24 cellular contexts compared by ENCODE assay signal in the genomic region with DNA sequence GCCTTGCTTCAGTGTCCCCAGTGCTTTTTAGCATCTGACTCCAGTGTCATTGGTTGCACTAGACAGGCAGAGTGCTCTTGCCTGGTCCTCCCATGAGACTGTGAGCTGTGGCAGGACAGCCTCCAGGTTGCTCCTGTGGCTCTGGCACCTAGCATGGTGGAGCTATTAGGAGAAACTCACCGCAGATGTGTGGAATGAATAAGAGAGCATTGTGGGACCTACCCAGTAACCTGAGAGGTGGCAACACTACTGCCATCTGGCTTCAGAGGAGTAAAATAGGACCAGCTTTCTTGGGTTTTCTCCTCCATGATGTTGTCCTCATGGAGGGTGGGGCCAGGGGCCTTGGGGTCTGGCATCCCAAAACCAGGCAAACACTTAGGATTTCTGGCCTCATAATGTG.
DNase-seq lines count a peak whose midpoint lies in the region; ATAC-seq and TF ChIP-seq lines count a peak whose summit lies in the region.
"Had no signal": no experiment of that assay in that cellular context is flagged by ENCODE, and none has a peak within 500 bp of the region (broad histone marks: within the 10 kb centered on the region; RNA-seq: fewer than 3 reads in every experiment).

No MANE protein-coding gene starts in this region.

- H3K4me1 Mint-ChIP-seq in T-helper 17 cell, result peaks cover 2% of the 10 kb centered on the region
- H3K4me1 Mint-ChIP-seq in activated CD4-positive, alpha-beta memory T cell treated with anti-CD3 and anti-CD28 coated beads, Interleukin-2, amount 10 ng/mL, durations not matched to agents 7 days and 5 days, result no peaks in the 10 kb centered on the region
- H3K4me1 Mint-ChIP-seq: activated naive CD8-positive, alpha-beta T cell treated with anti-CD3 and anti-CD28 coated beads, Interleukin-2, amount 10 ng/mL, durations not matched to agents 7 days and 5 days; CD14-positive monocyte; stimulated activated naive B cell treated with anti-CD40 and anti-IgM and Interleukin-4, amounts not matched to agents 10 μg/mL and 1 μg/mL and 100 μg/mL, for 72 hours had no signal

- ATAC-seq in GM18498 (IDR thresholded peaks at IDR 0.05; ENCODE audit: unreplicated experiment), result no peak
- no peak for ATAC-seq in T-helper 17 cell
- ATAC-seq: esophagus mucosa; stimulated activated naive B cell treated with anti-CD40 and anti-IgM and Interleukin-4, amounts not matched to agents 10 μg/mL and 1 μg/mL and 100 μg/mL, for 72 hours had no signal

- no peaks in the 10 kb centered on the region for H3K9me3 ChIP-seq in T-helper 17 cell (ENCODE audit: control insufficient read depth, low read length, poor library complexity, severe bottlenecking)
- H3K9me3 ChIP-seq: SJSA1 had no signal

- CTCF ChIA-PET in activated CD4-positive, alpha-beta memory T cell treated with anti-CD3 and anti-CD28 coated beads, Interleukin-2, amount 10 ng/mL, durations not matched to agents 7 days and 5 days (lab: Charles Lee), result no interaction called here

- H3K36me3 Mint-ChIP-seq in T-helper 17 cell (ENCODE audit: low read depth), result no peaks in the 10 kb centered on the region
- H3K36me3 Mint-ChIP-seq in activated CD4-positive, alpha-beta memory T cell treated with anti-CD3 and anti-CD28 coated beads, Interleukin-2, amount 10 ng/mL, durations not matched to agents 7 days and 5 days (ENCODE audit: low read depth), result no peaks in the 10 kb centered on the region
- H3K36me3 Mint-ChIP-seq: activated naive CD8-positive, alpha-beta T cell treated with anti-CD3 and anti-CD28 coated beads, Interleukin-2, amount 10 ng/mL, durations not matched to agents 7 days and 5 days; CD14-positive monocyte; stimulated activated naive B cell treated with anti-CD40 and anti-IgM and Interleukin-4, amounts not matched to agents 10 μg/mL and 1 μg/mL and 100 μg/mL, for 72 hours had no signal

- no peak overlapping the region for H3K27ac Mint-ChIP-seq in T-helper 17 cell
- no peak overlapping the region for H3K27ac Mint-ChIP-seq in activated CD4-positive, alpha-beta memory T cell treated with anti-CD3 and anti-CD28 coated beads, Interleukin-2, amount 10 ng/mL, durations not matched to agents 7 days and 5 days
- H3K27ac Mint-ChIP-seq: activated naive CD8-positive, alpha-beta T cell treated with anti-CD3 and anti-CD28 coated beads, Interleukin-2, amount 10 ng/mL, durations not matched to agents 7 days and 5 days; activated T-helper 2 cell treated with anti-CD3 and anti-CD28 coated beads, Interferon-gamma antibody, Interleukin-2, Interleukin-4, amounts not matched to agents 10 μg/mL and 5 μg/mL and 100 μg/mL, durations not matched to agents 14 hours and 24 hours and 36 hours; CD14-positive monocyte; stimulated activated naive B cell treated with anti-CD40 and anti-IgM and Interleukin-4, amounts not matched to agents 10 μg/mL and 1 μg/mL and 100 μg/mL, for 72 hours; T-helper 1 cell treated with Interleukin-12 subunit alpha and Interleukin-12 subunit beta and Interleukin-4 antibody, amounts not matched to agents 30 μg/mL and 1 μg/mL, for 36 hours had no signal

- no peaks in the 10 kb centered on the region for H3K9me3 Mint-ChIP-seq in activated CD4-positive, alpha-beta memory T cell treated with anti-CD3 and anti-CD28 coated beads, Interleukin-2, amount 10 ng/mL, durations not matched to agents 7 days and 5 days
- H3K9me3 Mint-ChIP-seq: activated naive CD8-positive, alpha-beta T cell treated with anti-CD3 and anti-CD28 coated beads, Interleukin-2, amount 10 ng/mL, durations not matched to agents 7 days and 5 days; activated T-helper 2 cell treated with anti-CD3 and anti-CD28 coated beads, Interferon-gamma antibody, Interleukin-2, Interleukin-4, amounts not matched to agents 10 μg/mL and 5 μg/mL and 100 μg/mL, durations not matched to agents 14 hours and 24 hours and 36 hours; stimulated activated naive B cell treated with anti-CD40 and anti-IgM and Interleukin-4, amounts not matched to agents 10 μg/mL and 1 μg/mL and 100 μg/mL, for 72 hours; T-helper 1 cell treated with Interleukin-12 subunit alpha and Interleukin-12 subunit beta and Interleukin-4 antibody, amounts not matched to agents 30 μg/mL and 1 μg/mL, for 36 hours had no signal

- POLR2A ChIA-PET in activated CD4-positive, alpha-beta memory T cell treated with anti-CD3 and anti-CD28 coated beads, Interleukin-2, amount 10 ng/mL, durations not matched to agents 7 days and 5 days (lab: Charles Lee), result no interaction called here

- H3K4me3 Mint-ChIP-seq in T-helper 17 cell, result no peak overlapping the region
- H3K4me3 Mint-ChIP-seq in activated CD4-positive, alpha-beta memory T cell treated with anti-CD3 and anti-CD28 coated beads, Interleukin-2, amount 10 ng/mL, durations not matched to agents 7 days and 5 days, result no peak overlapping the region
- H3K4me3 Mint-ChIP-seq: activated naive CD8-positive, alpha-beta T cell treated with anti-CD3 and anti-CD28 coated beads, Interleukin-2, amount 10 ng/mL, durations not matched to agents 7 days and 5 days; CD14-positive monocyte; stimulated activated naive B cell treated with anti-CD40 and anti-IgM and Interleukin-4, amounts not matched to agents 10 μg/mL and 1 μg/mL and 100 μg/mL, for 72 hours; T-helper 1 cell treated with Interleukin-12 subunit alpha and Interleukin-12 subunit beta and Interleukin-4 antibody, amounts not matched to agents 30 μg/mL and 1 μg/mL, for 36 hours had no signal

- peaks cover 15% of the 10 kb centered on the region for H3K27me3 Mint-ChIP-seq in T-helper 17 cell
- no peaks in the 10 kb centered on the region for H3K27me3 Mint-ChIP-seq in activated CD4-positive, alpha-beta memory T cell treated with anti-CD3 and anti-CD28 coated beads, Interleukin-2, amount 10 ng/mL, durations not matched to agents 7 days and 5 days

- peak; percentile 13 for TF ChIP-seq CTCF in GM13977 (IDR thresholded peaks at IDR 0.05; ENCODE audit: extremely low read depth, insufficient read depth, missing control alignments)

- DNase-seq in DMS 273 (lab: John Stamatoyannopoulos, UW; ENCODE audit: unreplicated experiment) (peak; percentile 66), GM13977 (ENCODE audit: low spot score) (no peak), NCI-H69 (lab: John Stamatoyannopoulos, UW) (peak; percentile 33), islet precursor cell (peak; percentile 28), SKM-1 treated with dmso at 0.1 percent for 144 hours (lab: John Stamatoyannopoulos, UW; ENCODE audit: unreplicated experiment) (no peak), T-helper 17 cell (no peak)
- DNase-seq in activated CD4-positive, alpha-beta memory T cell treated with anti-CD3 and anti-CD28 coated beads, Interleukin-2, amount 10 ng/mL, durations not matched to agents 7 days and 5 days, result no peak
- DNase-seq: activated CD4-positive, alpha-beta T cell treated with anti-CD3 and anti-CD28 coated beads, Interleukin-2, amount 50 U/mL, for 1 hour; activated naive CD8-positive, alpha-beta T cell treated with anti-CD3 and anti-CD28 coated beads, Interleukin-2, amount 10 ng/mL, durations not matched to agents 7 days and 5 days; cerebellar nuclear complex; effector CD8-positive, alpha-beta T cell; GOT3; hippocampal formation; IMR-90; NCI-H1417 treated with DMSO at 0.1 percent for 48 hours; NCI-H226; stimulated activated CD4-positive, alpha-beta T cell treated with anti-CD3 and anti-CD28 coated beads, Interleukin-2, amount 100 ng/mL, for 24 hours; stimulated activated naive B cell treated with anti-CD40 and anti-IgM and Interleukin-4, amounts not matched to agents 10 μg/mL and 1 μg/mL and 100 μg/mL, for 72 hours had no signal

- in situ Hi-C loops in GM13977 (cut with MboI; ENCODE audit: low pct_unique_long_range_greater_than_20kb, low sequenced_read_pairs, unreplicated experiment), result no loop called here

Comparison
In these comparisons a context has a peak if more than half of its experiments do, and no peak if none do; other contexts are left out.
1. DNase-seq: peak in DMS 273 (single experiment), NCI-H69 (single experiment) and islet precursor cell (single experiment); none in GM13977 (single experiment), SKM-1 treated with dmso at 0.1 percent for 144 hours (single experiment), T-helper 17 cell (0 of 3) and activated CD4-positive, alpha-beta memory T cell treated with anti-CD3 and anti-CD28 coated beads, Interleukin-2, amount 10 ng/mL, durations not matched to agents 7 days and 5 days (single experiment).